14 cellular contexts compared by ENCODE assay signal in the genomic region with DNA sequence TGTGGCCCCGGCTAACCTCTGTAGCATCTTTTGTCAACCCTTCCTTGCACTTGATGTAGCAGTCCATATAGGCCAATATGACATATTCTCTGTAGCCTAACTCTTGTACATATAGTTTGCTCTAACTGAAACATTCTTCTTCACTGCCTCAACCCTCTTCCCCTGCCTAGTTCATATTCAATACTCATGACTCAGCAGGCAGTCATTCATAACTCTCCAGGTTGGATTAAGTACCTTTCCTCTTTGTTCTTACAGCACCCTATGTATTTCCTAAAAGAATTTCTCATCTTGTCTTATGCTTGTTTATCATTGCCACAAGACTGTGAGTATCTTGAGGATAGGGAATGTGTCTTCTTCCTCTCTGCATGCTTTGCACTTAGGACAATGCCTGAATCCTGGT.
"Had no signal": no experiment of that assay in that cellular context is flagged by ENCODE, and none has a peak within 500 bp of the region (broad histone marks: within the 10 kb centered on the region; RNA-seq: fewer than 3 reads in every experiment).

No MANE protein-coding gene starts in this region.

- H3K27ac ChIP-seq: gastroesophageal sphincter, left lung, ovary had no signal

- H3K4me1 ChIP-seq: gastroesophageal sphincter, left lung had no signal

- ATAC-seq: activated CD4-positive, alpha-beta T cell treated with anti-CD3 and anti-CD28 coated beads for 36 hours; gastroesophageal sphincter; left lung; mucosa of descending colon; naive thymus-derived CD4-positive, alpha-beta T cell; stimulated activated memory B cell treated with anti-CD40 and anti-IgM and Interleukin-4, amounts not matched to agents 10 μg/mL and 1 μg/mL and 100 μg/mL, for 72 hours had no signal

- H3K4me3 ChIP-seq: gastroesophageal sphincter, left lung, mucosa of descending colon, ovary had no signal

- H3K9me3 ChIP-seq: gastroesophageal sphincter, left lung, mucosa of descending colon, ovary had no signal

- H3K27me3 ChIP-seq: gastroesophageal sphincter, left lung, ovary had no signal

- H3K36me3 ChIP-seq: gastroesophageal sphincter, left lung, ovary had no signal

- DNase-seq: activated CD4-positive, alpha-beta memory T cell treated with anti-CD3 and anti-CD28 coated beads, Interleukin-2, amount 10 ng/mL, durations not matched to agents 7 days and 5 days; activated CD4-positive, alpha-beta T cell treated with anti-CD3 and anti-CD28 coated beads for 36 hours; activated gamma-delta T cell treated with Interleukin-2 at 50 U/mL for 16 hours; activated naive CD8-positive, alpha-beta T cell treated with anti-CD3 and anti-CD28 coated beads for 36 hours; cerebellar nuclear complex; effector memory CD4-positive, alpha-beta T cell; islet precursor cell; left lung; mucosa of descending colon; naive thymus-derived CD4-positive, alpha-beta T cell; ovary; T-helper 2 cell had no signal
